In the genomic region with DNA sequence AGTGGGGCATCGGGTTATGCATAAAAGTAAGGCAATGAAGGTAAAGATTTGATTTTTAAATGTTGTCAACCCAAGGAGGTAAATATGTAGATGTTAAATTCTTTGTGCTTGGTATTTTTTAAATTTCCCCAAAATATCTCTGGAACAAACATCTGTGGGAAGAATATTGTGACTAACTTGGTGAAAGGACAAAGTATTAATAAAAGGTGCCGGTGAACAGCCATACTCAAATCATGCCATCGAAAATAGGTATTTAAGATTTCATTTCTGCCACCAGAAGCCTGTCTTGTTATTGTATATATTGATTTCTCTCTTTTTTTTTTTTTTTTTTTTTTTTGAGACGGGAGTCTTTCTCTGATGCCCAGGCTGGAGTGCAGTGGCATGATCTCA, we compare ENCODE assay signal across 24 cellular contexts. TPM values are rescaled to one million over a fixed set of nuclear protein-coding genes. Genes with fewer than 3 reads are reported as not detected.
DNase-seq lines count a peak whose midpoint lies in the region; ATAC-seq and TF ChIP-seq lines count a peak whose summit lies in the region.
"Had no signal": no experiment of that assay in that cellular context is flagged by ENCODE, and none has a peak within 500 bp of the region (broad histone marks: within the 10 kb centered on the region; RNA-seq: fewer than 3 reads in every experiment).

No MANE protein-coding gene starts in this region.

- H3K4me3 ChIP-seq in HEK293 (ENCODE audit: low read depth, low read length), result no peak overlapping the region
- H3K4me3 ChIP-seq: A549, left lung, pancreas, SJSA1 had no signal

- H3K4me1 Mint-ChIP-seq in activated T-cell treated with anti-CD3 and anti-CD28 coated beads, Interleukin-2, amount 50 U/mL, for 72 hours (ENCODE audit: low read depth), result peaks cover 37% of the 10 kb centered on the region
- H3K4me1 Mint-ChIP-seq in brain (peaks cover 4% of the 10 kb centered on the region), nephron progenitor cell (no peaks in the 10 kb centered on the region)

- H3K36me3 Mint-ChIP-seq in activated T-cell treated with anti-CD3 and anti-CD28 coated beads, Interleukin-2, amount 50 U/mL, for 72 hours (ENCODE audit: insufficient read depth in 2 of 2), result peaks cover 4 to 24% of the 10 kb centered on the region in 2 donors
- peaks cover 53% of the 10 kb centered on the region for H3K36me3 Mint-ChIP-seq in brain
- H3K36me3 Mint-ChIP-seq in nephron progenitor cell (ENCODE audit: low read depth), result peaks cover 78% of the 10 kb centered on the region

- no peak overlapping the region for H3K4me3 Mint-ChIP-seq in activated T-cell treated with anti-CD3 and anti-CD28 coated beads, Interleukin-2, amount 50 U/mL, for 72 hours
- H3K4me3 Mint-ChIP-seq in brain (no peak overlapping the region), nephron progenitor cell (no peak overlapping the region)
- H3K4me3 Mint-ChIP-seq: IgD-negative memory B cell had no signal

- peaks cover 16 to 69% of the 10 kb centered on the region in 2 experiments for H3K36me3 ChIP-seq in HEK293 (ENCODE audit: control insufficient read depth in 2 of 2, insufficient read depth in 1 of 2, low read length in 2 of 2)
- H3K36me3 ChIP-seq: pancreas had no signal

- H3K27ac ChIP-seq in HEK293 (ENCODE audit: extremely low read depth, low read depth, low read length), result no peak overlapping the region
- H3K27ac ChIP-seq: A549, left lung, pancreas, SJSA1 had no signal

- H3K9me3 Mint-ChIP-seq in activated T-cell treated with anti-CD3 and anti-CD28 coated beads, Interleukin-2, amount 50 U/mL, for 72 hours, result no peaks in the 10 kb centered on the region
- no peaks in the 10 kb centered on the region for H3K9me3 Mint-ChIP-seq in brain
- no peaks in the 10 kb centered on the region for H3K9me3 Mint-ChIP-seq in nephron progenitor cell
- H3K9me3 Mint-ChIP-seq: IgD-negative memory B cell had no signal

- no peaks in the 10 kb centered on the region for H3K9me3 ChIP-seq in HEK293 (ENCODE audit: control insufficient read depth, insufficient read depth, low read depth, low read length)
- H3K9me3 ChIP-seq: A549, left lung, pancreas, SJSA1 had no signal

- TF ChIP-seq CTCF in HEK293 (tag by site-specific recombination; IDR thresholded peaks at IDR 0.05) (no peak), brain (conservative IDR thresholded peaks at IDR 0.05) (no peak), nephron progenitor cell (IDR thresholded peaks at IDR 0.05) (no peak)

- peak overlapping the region; percentile 26 for H3K27ac Mint-ChIP-seq in activated T-cell treated with anti-CD3 and anti-CD28 coated beads, Interleukin-2, amount 50 U/mL, for 72 hours
- peak overlapping the region in 3 of 5 experiments; percentile 2 to 50 (median 32) for H3K27ac Mint-ChIP-seq in brain
- peak overlapping the region; percentile 75 for H3K27ac Mint-ChIP-seq in nephron progenitor cell
- H3K27ac Mint-ChIP-seq: IgD-negative memory B cell had no signal

- POLR2A ChIA-PET in HEK293 (lab: Yijun Ruan, JAX), result no interaction called here

- no peak for DNase-seq in activated T-cell treated with anti-CD3 and anti-CD28 coated beads, Interleukin-2, amount 50 U/mL, for 72 hours
- no peak for DNase-seq in activated T-cell treated with anti-CD3 and anti-CD28 coated beads, Interleukin-2, amount 50 U/mL, for 48 hours
- DNase-seq in nephron progenitor cell (no peak), anterior cingulate cortex (lab: John Stamatoyannopoulos, UW) (no peak)
- DNase-seq in stimulated activated CD4-positive, alpha-beta T cell treated with anti-CD3 and anti-CD28 coated beads, Interleukin-4, amount 100 ng/mL, for 24 hours, result no peak
- DNase-seq: activated CD4-positive, CD25-positive, alpha-beta regulatory T cell; activated T-cell treated with anti-CD3 and anti-CD28 coated beads for 4 hours; aorta; central memory CD4-positive, alpha-beta T cell; H7; left lung; NCI-H1092; NCI-H1694 treated with DMSO at 0.1 percent for 48 hours; NCI-H524 treated with DMSO at 0.1 percent for 48 hours; pancreas; retina; small intestine; trophoblast cell had no signal

- H3K27me3 Mint-ChIP-seq in activated T-cell treated with anti-CD3 and anti-CD28 coated beads, Interleukin-2, amount 50 U/mL, for 72 hours (ENCODE audit: low read depth), result no peaks in the 10 kb centered on the region
- H3K27me3 Mint-ChIP-seq in brain (no peaks in the 10 kb centered on the region), nephron progenitor cell (ENCODE audit: low read depth, poor library complexity) (no peaks in the 10 kb centered on the region)
- H3K27me3 Mint-ChIP-seq: IgD-negative memory B cell had no signal

- CTCF ChIA-PET in HEK293 (lab: Yijun Ruan, JAX), result no interaction called here

- H3K4me1 ChIP-seq in HEK293 (ENCODE audit: control insufficient read depth, insufficient read depth, low read length), result no peaks in the 10 kb centered on the region

- ATAC-seq in activated T-cell treated with anti-CD3 and anti-CD28 coated beads, Interleukin-2, amount 50 U/mL, for 72 hours (replicated peaks in 1 of 2), result no peak
- ATAC-seq in GM21447 (IDR thresholded peaks at IDR 0.05; ENCODE audit: unreplicated experiment), result no peak
- ATAC-seq: A549, left lung had no signal

TF ChIP-seq in HEK293, 187 proteins besides CTCF, POLR2A, EP300 and RAD21:
- no peak for TF ChIP-seq ZNF555 (tag by site-specific recombination; conservative IDR thresholded peaks at IDR 0.05)
- TF ChIP-seq, protein P1, sequence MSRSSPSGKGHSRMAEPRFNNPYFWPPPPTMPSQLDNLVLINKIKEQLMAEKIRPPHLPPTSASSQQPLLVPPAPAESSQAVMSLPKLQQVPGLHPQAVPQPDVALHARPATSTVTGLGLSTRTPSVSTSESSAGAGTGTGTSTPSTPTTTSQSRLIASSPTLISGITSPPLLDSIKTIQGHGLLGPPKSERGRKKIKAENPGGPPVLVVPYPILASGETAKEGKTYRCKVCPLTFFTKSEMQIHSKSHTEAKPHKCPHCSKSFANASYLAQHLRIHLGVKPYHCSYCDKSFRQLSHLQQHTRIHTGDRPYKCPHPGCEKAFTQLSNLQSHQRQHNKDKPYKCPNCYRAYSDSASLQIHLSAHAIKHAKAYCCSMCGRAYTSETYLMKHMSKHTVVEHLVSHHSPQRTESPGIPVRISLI (tag by site-specific recombination; IDR thresholded peaks at IDR 0.05), result peak; percentile 70

RNA-seq across cellular contexts. Expression of gene ZBTB2, which starts 12.6 kb away (rescaled TPM):
- 10 to 100 TPM; 24.3 to 27.7 TPM for total RNA-seq in activated T-cell treated with anti-CD3 and anti-CD28 coated beads, Interleukin-2, amount 50 U/mL, for 72 hours
- polyA plus RNA-seq in brain (ENCODE audit: insufficient read depth, low read depth, low replicate concordance), result 5.7 TPM

RNA-seq across cellular contexts. Expression of gene RMND1, which starts 48.0 kb away (rescaled TPM):
- total RNA-seq in activated T-cell treated with anti-CD3 and anti-CD28 coated beads, Interleukin-2, amount 50 U/mL, for 72 hours, result 10 to 100 TPM; 22.7 to 26.6 TPM
- polyA plus RNA-seq in brain (ENCODE audit: insufficient read depth, low read depth, low replicate concordance), result 25.2 TPM
